8 cellular contexts compared by ENCODE assay signal in genomic region chr16:84117482-84117843, GRCh38. TPM values are rescaled to one million over a fixed set of nuclear protein-coding genes. Genes with fewer than 3 reads are reported as not detected.
A peak's percentile ranks its signal among the peaks of the same experiment; 100 is the strongest.
DNase-seq lines count a peak whose midpoint lies in the region; ATAC-seq and TF ChIP-seq lines count a peak whose summit lies in the region.

No MANE protein-coding gene starts in this region.

- peak overlapping the region; percentile 93 for H3K27ac Mint-ChIP-seq in activated naive CD8-positive, alpha-beta T cell

- no peaks in the 10 kb centered on the region for H3K27me3 Mint-ChIP-seq in activated naive CD8-positive, alpha-beta T cell

- POLR2A ChIA-PET in AG04449 (lab: Yijun Ruan, JAX): interaction anchor here (1.0 to 1.5 kb wide), 2 partner anchors 28 to 60 kb away, joined by 5 to 8 read pairs; partner anchors contain the start of genes DNAAF1 and HSDL1

- ATAC-seq in GM19438 (IDR thresholded peaks at IDR 0.05; ENCODE audit: low read depth, unreplicated experiment): peak; percentile 1
- ATAC-seq in left ventricle myocardium superior: peak; percentile 9
- no peak for ATAC-seq in HG02588 (IDR thresholded peaks at IDR 0.05; ENCODE audit: unreplicated experiment)
- ATAC-seq in GM19467 (IDR thresholded peaks at IDR 0.05; ENCODE audit: unreplicated experiment): no peak

- no peaks in the 10 kb centered on the region for H3K9me3 Mint-ChIP-seq in activated naive CD8-positive, alpha-beta T cell (ENCODE audit: low read depth)

- DNase-seq in AG04449 (ENCODE audit: low read depth, low spot score) (no peak), NCI-H2227 treated with DMSO at 0.1 percent for 48 hours (lab: John Stamatoyannopoulos, UW) (peak; percentile 29), left ventricle myocardium superior (no peak), retinal pigment epithelial cell (ENCODE audit: low read depth) (no peak)

- TF ChIP-seq CTCF in AG04449 (IDR thresholded peaks at IDR 0.05; ENCODE audit: insufficient read depth, low read length, missing control alignments) (no peak), retinal pigment epithelial cell (conservative IDR thresholded peaks at IDR 0.05; ENCODE audit: low read depth, low read length) (no peak)

- H3K4me3 ChIP-seq in AG04449 (ENCODE audit: low read depth, low read length) (peak overlapping the region; percentile 98), retinal pigment epithelial cell (ENCODE audit: low read length) (peak overlapping the region; percentile 94)

- intact Hi-C loops in left ventricle myocardium superior (cut with micrococcal nuclease): no loop called here

- peak overlapping the region; percentile 96 for H3K4me3 Mint-ChIP-seq in activated naive CD8-positive, alpha-beta T cell

- CTCF ChIA-PET in AG04449 (lab: Yijun Ruan, JAX): interaction anchor here (1.1 to 5.1 kb wide), 9 partner anchors 12 to 389 kb away, joined by 3 to 24 read pairs (median 8); partner anchors contain the start of gene TAF1C

- no peaks in the 10 kb centered on the region for H3K36me3 Mint-ChIP-seq in activated naive CD8-positive, alpha-beta T cell

- peaks cover 26% of the 10 kb centered on the region for H3K4me1 Mint-ChIP-seq in activated naive CD8-positive, alpha-beta T cell (ENCODE audit: low read depth)

RNA-seq across cellular contexts. Expression of gene MBTPS1, which starts 0.7 kb away (rescaled TPM):
- 80.8 TPM for total RNA-seq in left ventricle myocardium superior

RNA-seq across cellular contexts. Expression of gene HSDL1, which starts 27.5 kb away (rescaled TPM):
- 23.2 TPM for total RNA-seq in left ventricle myocardium superior

RNA-seq across cellular contexts. Expression of gene DNAAF1, which starts 27.6 kb away (rescaled TPM):
- not detected for total RNA-seq in left ventricle myocardium superior

Comparison
In these comparisons a context has a peak if more than half of its experiments do, and no peak if none do; other contexts are left out.
1. ATAC-seq: peak in GM19438 (single experiment) and left ventricle myocardium superior (single experiment); none in HG02588 (single experiment) and GM19467 (single experiment).